In genomic region chr5:171422902-171423663, GRCh38 we compare ENCODE assay signal across 21 cellular contexts. TPM values are rescaled to one million over a fixed set of nuclear protein-coding genes. Genes with fewer than 3 reads are reported as not detected.
A peak's percentile ranks its signal among the peaks of the same experiment; 100 is the strongest.
DNase-seq lines count a peak whose midpoint lies in the region; ATAC-seq, FAIRE-seq and TF ChIP-seq lines count a peak whose summit lies in the region.
"Had no signal": no experiment of that assay in that cellular context is flagged by ENCODE, and none has a peak within 500 bp of the region (broad histone marks: within the 10 kb centered on the region; RNA-seq: fewer than 3 reads in every experiment).

No MANE protein-coding gene starts in this region.

- H3K27me3 ChIP-seq in K562 (ENCODE audit: control insufficient read depth in 2 of 2, insufficient read depth in 2 of 2, low read length in 2 of 2), result peaks cover 0 to 6% of the 10 kb centered on the region in 2 experiments; a peak in 1 of 5 replicates

- no peaks in the 10 kb centered on the region for H3K36me3 Mint-ChIP-seq in activated naive CD8-positive, alpha-beta T cell treated with anti-CD3 and anti-CD28 coated beads, Interleukin-2, amount 10 ng/mL, durations not matched to agents 7 days and 5 days
- no peaks in the 10 kb centered on the region for H3K36me3 Mint-ChIP-seq in activated naive CD8-positive, alpha-beta T cell treated with anti-CD3 and anti-CD28 coated beads, Interleukin-2, amount 50 U/mL, for 24 hours (ENCODE audit: low read depth)
- H3K36me3 Mint-ChIP-seq in type B pancreatic cell, result no peaks in the 10 kb centered on the region
- H3K36me3 Mint-ChIP-seq: IgD-negative memory B cell; memory B cell; naive thymus-derived CD4-positive, alpha-beta T cell; stimulated activated memory B cell treated with anti-CD40 and anti-IgM and Interleukin-4, amounts not matched to agents 10 μg/mL and 1 μg/mL and 100 μg/mL, for 72 hours had no signal

- H3K27ac ChIP-seq in K562 (ENCODE audit: extremely low read depth, low read depth, low read length), result no peak overlapping the region
- H3K27ac ChIP-seq: GM23248, RWPE1, tibial nerve had no signal

- FAIRE-seq in K562 (lab: Jason Lieb, UNC), result no peak
- FAIRE-seq: bronchial epithelial cell, GM18507 had no signal

- H3K27me3 Mint-ChIP-seq in activated naive CD8-positive, alpha-beta T cell treated with anti-CD3 and anti-CD28 coated beads, Interleukin-2, amount 10 ng/mL, durations not matched to agents 7 days and 5 days, result peaks cover 20% of the 10 kb centered on the region
- H3K27me3 Mint-ChIP-seq in activated naive CD8-positive, alpha-beta T cell treated with anti-CD3 and anti-CD28 coated beads, Interleukin-2, amount 50 U/mL, for 24 hours, result peaks cover 22% of the 10 kb centered on the region
- H3K27me3 Mint-ChIP-seq in type B pancreatic cell, result peaks cover 24% of the 10 kb centered on the region

- no peak overlapping the region for H3K9ac ChIP-seq in K562 (ENCODE audit: insufficient read depth in 1 of 2, low read depth in 2 of 2, low read length in 2 of 2)
- H3K9ac ChIP-seq: GM23248 had no signal

- CTCF ChIA-PET in K562 (lab: Yijun Ruan, JAX; ENCODE audit: low intra/inter-chr PET ratio), result no interaction called here

- TF ChIP-seq CTCF in K562 (IDR thresholded peaks at IDR 0.05 in 2 of 3, conservative IDR thresholded peaks at IDR 0.05 in 1 of 3; ENCODE audit: insufficient read depth in 2 of 3, low read depth in 1 of 3, low read length in 3 of 3) (no peak), type B pancreatic cell (conservative IDR thresholded peaks at IDR 0.05) (no peak)

- in situ Hi-C loops in K562 (cut with MboI), result loop anchor here (10.0 kb wide), 1 partner anchor 632 kb away; no protein-coding TSS in a partner anchor

- no peak overlapping the region for H2AFZ ChIP-seq in K562 (ENCODE audit: low read depth, low read length)
- H2AFZ ChIP-seq: GM23248 had no signal

- ATAC-seq in activated naive CD8-positive, alpha-beta T cell treated with anti-CD3 and anti-CD28 coated beads, Interleukin-2, amount 10 ng/mL, durations not matched to agents 7 days and 5 days (ENCODE audit: low read depth), result no peak
- no peak for ATAC-seq in activated naive CD8-positive, alpha-beta T cell treated with anti-CD3 and anti-CD28 coated beads, Interleukin-2, amount 50 U/mL, for 24 hours
- no peak for ATAC-seq in K562
- ATAC-seq: esophagus mucosa; naive thymus-derived CD4-positive, alpha-beta T cell; stimulated activated memory B cell treated with anti-CD40 and anti-IgM and Interleukin-4, amounts not matched to agents 10 μg/mL and 1 μg/mL and 100 μg/mL, for 72 hours had no signal

- H3K27ac Mint-ChIP-seq in activated naive CD8-positive, alpha-beta T cell treated with anti-CD3 and anti-CD28 coated beads, Interleukin-2, amount 10 ng/mL, durations not matched to agents 7 days and 5 days, result no peak overlapping the region
- no peak overlapping the region for H3K27ac Mint-ChIP-seq in activated naive CD8-positive, alpha-beta T cell treated with anti-CD3 and anti-CD28 coated beads, Interleukin-2, amount 50 U/mL, for 24 hours
- no peak overlapping the region for H3K27ac Mint-ChIP-seq in type B pancreatic cell
- H3K27ac Mint-ChIP-seq: IgD-negative memory B cell; memory B cell; naive thymus-derived CD4-positive, alpha-beta T cell; stimulated activated memory B cell treated with anti-CD40 and anti-IgM and Interleukin-4, amounts not matched to agents 10 μg/mL and 1 μg/mL and 100 μg/mL, for 72 hours had no signal

- no peaks in the 10 kb centered on the region for H3K9me3 Mint-ChIP-seq in activated naive CD8-positive, alpha-beta T cell treated with anti-CD3 and anti-CD28 coated beads, Interleukin-2, amount 10 ng/mL, durations not matched to agents 7 days and 5 days
- no peaks in the 10 kb centered on the region for H3K9me3 Mint-ChIP-seq in activated naive CD8-positive, alpha-beta T cell treated with anti-CD3 and anti-CD28 coated beads, Interleukin-2, amount 50 U/mL, for 24 hours
- no peaks in the 10 kb centered on the region for H3K9me3 Mint-ChIP-seq in type B pancreatic cell
- H3K9me3 Mint-ChIP-seq: IgD-negative memory B cell; memory B cell; stimulated activated memory B cell treated with anti-CD40 and anti-IgM and Interleukin-4, amounts not matched to agents 10 μg/mL and 1 μg/mL and 100 μg/mL, for 72 hours had no signal

- H3K9me1 ChIP-seq in K562 (ENCODE audit: control insufficient read depth, insufficient read depth, low read length), result no peaks in the 10 kb centered on the region

- POLR2A ChIA-PET in activated naive CD8-positive, alpha-beta T cell treated with anti-CD3 and anti-CD28 coated beads, Interleukin-2, amount 10 ng/mL, durations not matched to agents 7 days and 5 days (lab: Charles Lee), result no interaction called here
- POLR2A ChIA-PET in K562 (lab: Yijun Ruan, JAX), result interaction anchor here (0.5 to 2.4 kb wide), 4 partner anchors 9 to 188 kb away, joined by 3 to 8 read pairs (median 4); no protein-coding TSS in a partner anchor

- no peak overlapping the region for H3K4me3 ChIP-seq in K562
- H3K4me3 ChIP-seq: GM23248, tibial nerve had no signal

- intact Hi-C loops in K562 (cut with micrococcal nuclease), result no loop called here

- DNase-seq in activated naive CD8-positive, alpha-beta T cell treated with anti-CD3 and anti-CD28 coated beads, Interleukin-2, amount 10 ng/mL, durations not matched to agents 7 days and 5 days, result peak; percentile 22
- no peak for DNase-seq in activated naive CD8-positive, alpha-beta T cell treated with anti-CD3 and anti-CD28 coated beads, Interleukin-2, amount 50 U/mL, for 24 hours
- no peak for DNase-seq in K562 (ENCODE audit: extremely low read depth in 1 of 4, low spot score in 3 of 4)
- peak; percentile 82 for DNase-seq in left kidney (ENCODE audit: low read depth, low spot score)
- peak; percentile 70 for DNase-seq in type B pancreatic cell (ENCODE audit: extremely low spot score, unreplicated experiment)
- DNase-seq in erythroblast (lab: John Stamatoyannopoulos, UW), result no peak
- DNase-seq in NCI-H748 (lab: John Stamatoyannopoulos, UW; ENCODE audit: unreplicated experiment), result no peak
- DNase-seq in HuH-7 (ENCODE audit: low spot score), result no peak
- DNase-seq: activated CD4-positive, alpha-beta T cell treated with anti-CD3 and anti-CD28 coated beads, Interleukin-2, amount 50 U/mL, for 48 hours; dermis blood vessel endothelial cell; GM23248; naive thymus-derived CD4-positive, alpha-beta T cell; NCI-H1694 treated with DMSO at 0.1 percent for 48 hours had no signal

- H3K79me2 ChIP-seq in K562 (ENCODE audit: control insufficient read depth, insufficient read depth, low read length), result no peaks in the 10 kb centered on the region

- no peak for TF ChIP-seq EP300 in K562 (IDR thresholded peaks at IDR 0.05; ENCODE audit: low read length)

- H3K36me3 ChIP-seq in K562 (ENCODE audit: control insufficient read depth, insufficient read depth, low read length), result no peaks in the 10 kb centered on the region
- H3K36me3 ChIP-seq: tibial nerve had no signal

- no peak overlapping the region for H3K4me2 ChIP-seq in K562 (ENCODE audit: insufficient read depth, low read length)

- TF ChIP-seq POLR2A in K562 (conservative IDR thresholded peaks at IDR 0.05), result no peak
- no peak for TF ChIP-seq POLR2A in erythroblast (IDR thresholded peaks at IDR 0.05; ENCODE audit: low read length)

- H3K9me3 ChIP-seq in K562 (replicated peaks; ENCODE audit: control insufficient read depth, insufficient read depth, low read depth, low read length), result no peaks in the 10 kb centered on the region
- H3K9me3 ChIP-seq: tibial nerve had no signal

- H4K20me1 ChIP-seq in K562 (replicated peaks; ENCODE audit: control insufficient read depth, insufficient read depth, low read length), result peaks cover 8% of the 10 kb centered on the region; the same call in 1 of the 2 replicates

- BruUV-seq in K562 (replicated peaks; lab: Mats Ljungman, UMichigan), result no TSS peak

- peaks cover 4% of the 10 kb centered on the region for H3K4me1 Mint-ChIP-seq in activated naive CD8-positive, alpha-beta T cell treated with anti-CD3 and anti-CD28 coated beads, Interleukin-2, amount 10 ng/mL, durations not matched to agents 7 days and 5 days
- peaks cover 12% of the 10 kb centered on the region for H3K4me1 Mint-ChIP-seq in activated naive CD8-positive, alpha-beta T cell treated with anti-CD3 and anti-CD28 coated beads, Interleukin-2, amount 50 U/mL, for 24 hours
- peaks cover 11% of the 10 kb centered on the region for H3K4me1 Mint-ChIP-seq in type B pancreatic cell (ENCODE audit: unreplicated experiment)

- peaks cover 9 to 19% of the 10 kb centered on the region in 2 experiments; a peak in 3 of 5 replicates for H3K4me1 ChIP-seq in K562 (replicated peaks in 1 of 2; ENCODE audit: control insufficient read depth in 2 of 2, insufficient read depth in 2 of 2, low read length in 2 of 2)

- no peak overlapping the region for H3K4me3 Mint-ChIP-seq in activated naive CD8-positive, alpha-beta T cell treated with anti-CD3 and anti-CD28 coated beads, Interleukin-2, amount 10 ng/mL, durations not matched to agents 7 days and 5 days
- no peak overlapping the region for H3K4me3 Mint-ChIP-seq in activated naive CD8-positive, alpha-beta T cell treated with anti-CD3 and anti-CD28 coated beads, Interleukin-2, amount 50 U/mL, for 24 hours
- H3K4me3 Mint-ChIP-seq in type B pancreatic cell, result no peak overlapping the region
- H3K4me3 Mint-ChIP-seq: IgD-negative memory B cell; memory B cell; naive thymus-derived CD4-positive, alpha-beta T cell; stimulated activated memory B cell treated with anti-CD40 and anti-IgM and Interleukin-4, amounts not matched to agents 10 μg/mL and 1 μg/mL and 100 μg/mL, for 72 hours had no signal

- WGBS in K562 (ENCODE audit: insufficient coverage, low coverage, missing lambda C conversion rate), result 38% methylated on average over 24 of the region's 26 CpGs

- TF ChIP-seq RAD21 in K562 (CRISPR knock-in tag; conservative IDR thresholded peaks at IDR 0.05 in 1 of 2, IDR thresholded peaks at IDR 0.05 in 1 of 2), result no peak

RNA-seq across cellular contexts. Expression of gene FGF18, which starts 3.6 kb away (rescaled TPM):
- under 1 TPM in 1 of 2 experiments, not detected in 1; 0.25 TPM for total RNA-seq in activated naive CD8-positive, alpha-beta T cell treated with anti-CD3 and anti-CD28 coated beads, Interleukin-2, amount 10 ng/mL, durations not matched to agents 7 days and 5 days
- 0.21 TPM in 1 of 2 replicates, not detected in the other for total RNA-seq in K562 (2011; cell fraction: chromatin; rRNA removed; ENCODE audit: low replicate concordance)
- 0.17 TPM in 1 of 2 replicates, not detected in the other for total RNA-seq in K562 (2011; cell fraction: nucleolus; rRNA removed)
- not detected in 2 replicates for total RNA-seq in K562 (2011; cell fraction: nucleoplasm; rRNA removed)
- total RNA-seq in K562 (2014; rRNA removed), result 0.05 TPM in 1 of 2 replicates, not detected in the other
- not detected in 2 replicates for total RNA-seq in K562 (2014; rRNA removed; fragmentation: Illumina TruSeq; extraction: Trizol)
- total RNA-seq in K562 (2015; rRNA removed; fragmentation: Illumina TruSeq; extraction: Trizol), result not detected in 2 replicates
- total RNA-seq in K562 (2021), result 0.18 TPM in 1 of 2 replicates, not detected in the other
- not detected in 2 replicates for polyA plus RNA-seq in K562 (2011; rRNA removed)
- polyA plus RNA-seq in K562 (2011; cell fraction: cytosol; rRNA removed), result 0.06 TPM in 1 of 2 replicates, not detected in the other
- 0.11 and 0.22 TPM in 2 replicates for polyA plus RNA-seq in K562 (2011; cell fraction: nucleus; rRNA removed)
- 0.04 and 0.05 TPM in 2 replicates for polyA plus RNA-seq in K562 (2012)
- polyA plus RNA-seq in K562 (2014; fragmentation: Illumina TruSeq; extraction: Trizol), result not detected in 2 replicates
- not detected for polyA plus RNA-seq in K562 (2014; fragmentation: Nextera tagmentation; extraction: Ambion mirVana)
- 0.11 TPM in 1 of 2 replicates, not detected in the other for polyA plus RNA-seq in K562 (2014; rRNA removed)
- not detected in 2 replicates for polyA minus RNA-seq in K562 (2011; rRNA and poly(A)+ RNA removed)
- not detected in 2 replicates for polyA minus RNA-seq in K562 (2011; cell fraction: cytosol; rRNA and poly(A)+ RNA removed)
- 0.13 and 0.22 TPM in 2 replicates for polyA minus RNA-seq in K562 (2011; cell fraction: nucleus; rRNA and poly(A)+ RNA removed)
- 1.7 and 3.2 TPM in 2 replicates for total RNA-seq in type B pancreatic cell (ENCODE audit: low replicate concordance)
- total RNA-seq: bronchial epithelial cell, dermis blood vessel endothelial cell, GM23248 had no signal
- polyA plus RNA-seq: IgD-negative memory B cell; naive thymus-derived CD4-positive, alpha-beta T cell had no signal

RNA-seq across cellular contexts. Expression of gene NPM1, which starts 35.4 kb away (rescaled TPM):
- 1,000 to 10,000 TPM in 1 of 2 experiments, 100 to 1,000 TPM in 1; 993 to 1,002 TPM for total RNA-seq in activated naive CD8-positive, alpha-beta T cell treated with anti-CD3 and anti-CD28 coated beads, Interleukin-2, amount 10 ng/mL, durations not matched to agents 7 days and 5 days
- total RNA-seq in K562 (2011; cell fraction: chromatin; rRNA removed; ENCODE audit: low replicate concordance), result 380 and 708 TPM in 2 replicates
- 320 and 388 TPM in 2 replicates for total RNA-seq in K562 (2011; cell fraction: nucleolus; rRNA removed)
- 349 and 479 TPM in 2 replicates for total RNA-seq in K562 (2011; cell fraction: nucleoplasm; rRNA removed)
- total RNA-seq in K562 (2014; rRNA removed), result 2,275 and 2,438 TPM in 2 replicates
- 6,105 and 6,135 TPM in 2 replicates for total RNA-seq in K562 (2014; rRNA removed; fragmentation: Illumina TruSeq; extraction: Trizol)
- total RNA-seq in K562 (2015; rRNA removed; fragmentation: Illumina TruSeq; extraction: Trizol), result 5,186 and 5,639 TPM in 2 replicates
- 2,894 and 2,951 TPM in 2 replicates for total RNA-seq in K562 (2021)
- 2,553 and 3,164 TPM in 2 replicates for polyA plus RNA-seq in K562 (2011; rRNA removed)
- 324 and 4,326 TPM in 2 replicates for polyA plus RNA-seq in K562 (2011; cell fraction: cytosol; rRNA removed)
- polyA plus RNA-seq in K562 (2011; cell fraction: nucleus; rRNA removed), result 680 and 968 TPM in 2 replicates
- polyA plus RNA-seq in K562 (2012), result 3,341 and 5,906 TPM in 2 replicates
- 4,182 and 5,696 TPM in 2 replicates for polyA plus RNA-seq in K562 (2014; fragmentation: Illumina TruSeq; extraction: Trizol)
- polyA plus RNA-seq in K562 (2014; fragmentation: Nextera tagmentation; extraction: Ambion mirVana), result 1,000 to 10,000 TPM; 4,099 to 6,909 TPM
- 2,789 and 6,654 TPM in 2 replicates for polyA plus RNA-seq in K562 (2014; rRNA removed)
- 1,992 and 2,499 TPM in 2 replicates for polyA minus RNA-seq in K562 (2011; rRNA and poly(A)+ RNA removed)
- 3,102 and 3,979 TPM in 2 replicates for polyA minus RNA-seq in K562 (2011; cell fraction: cytosol; rRNA and poly(A)+ RNA removed)
- 305 and 418 TPM in 2 replicates for polyA minus RNA-seq in K562 (2011; cell fraction: nucleus; rRNA and poly(A)+ RNA removed)
- 1,253 and 1,650 TPM in 2 replicates for total RNA-seq in type B pancreatic cell (ENCODE audit: low replicate concordance)

Comparison
In these comparisons a context has a peak if more than half of its experiments do, and no peak if none do; other contexts are left out.
1. DNase-seq: peak in activated naive CD8-positive, alpha-beta T cell treated with anti-CD3 and anti-CD28 coated beads, Interleukin-2, amount 10 ng/mL, durations not matched to agents 7 days and 5 days (single experiment), left kidney (single experiment) and type B pancreatic cell (single experiment); none in activated naive CD8-positive, alpha-beta T cell treated with anti-CD3 and anti-CD28 coated beads, Interleukin-2, amount 50 U/mL, for 24 hours (single experiment), K562 (0 of 4), erythroblast (0 of 2), NCI-H748 (single experiment) and HuH-7 (single experiment).